ENCODE assay signal across 16 cellular contexts in the genomic region with DNA sequence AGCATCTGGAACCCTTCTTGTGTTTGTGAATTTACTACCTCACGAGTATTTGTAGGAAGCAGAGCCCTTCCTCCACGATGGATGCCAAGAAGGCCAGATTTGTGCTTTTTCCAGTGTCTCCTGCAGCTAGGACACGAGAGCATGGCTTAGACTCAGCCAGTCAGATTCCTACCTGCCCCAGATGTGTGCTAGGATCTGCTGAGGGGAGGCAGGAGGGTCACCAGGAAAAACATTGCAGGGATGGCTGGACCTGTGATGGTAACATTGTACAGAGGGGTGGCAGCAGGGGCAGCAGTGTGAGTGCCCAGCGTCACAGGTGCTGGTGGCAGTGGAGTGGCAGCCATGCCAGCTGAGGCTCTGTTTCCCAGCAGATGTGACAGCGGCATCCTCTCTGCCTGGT.
DNase-seq lines count a peak whose midpoint lies in the region; TF ChIP-seq lines count a peak whose summit lies in the region.
"Had no signal": no experiment of that assay in that cellular context is flagged by ENCODE, and none has a peak within 500 bp of the region (broad histone marks: within the 10 kb centered on the region; RNA-seq: fewer than 3 reads in every experiment).

No MANE protein-coding gene starts in this region.

- in situ Hi-C loops in KBM-7 (cut with MboI; ENCODE audit: low pct_unique_long_range_greater_than_20kb, low sequenced_read_pairs), result no loop called here

- WGBS in trophoblast cell (ENCODE audit: extremely low coverage, insufficient coverage, insufficient read length), result no CpG with 5 or more reads among the region's 5 CpGs

- DNase-seq in right atrium auricular region (ENCODE audit: low spot score) (peak; percentile 13), cardiac septum (ENCODE audit: low spot score) (no peak), islet precursor cell (peak; percentile 19), trophoblast cell (no peak), foreskin fibroblast (no peak), KBM-7 (no peak), kidney glomerular epithelial cell (lab: John Stamatoyannopoulos, UW) (no peak)
- DNase-seq: ACHN; BE2C; C1 segment of cervical spinal cord; CD4-positive, CD25-positive, alpha-beta regulatory T cell; CD8-positive, alpha-beta memory T cell; COR-L47; DMS 273 treated with DMSO at 0.1 percent for 48 hours; GM23248 had no signal

- no peak overlapping the region for H4K8ac ChIP-seq in trophoblast cell (ENCODE audit: low read depth, low read length)

- no peak overlapping the region for H2BK120ac ChIP-seq in trophoblast cell (ENCODE audit: insufficient read depth, low read length, poor library complexity)

- no peak overlapping the region for H3K27ac ChIP-seq in right atrium auricular region
- no peak overlapping the region for H3K27ac ChIP-seq in trophoblast cell (ENCODE audit: low read depth, low read length)
- H3K27ac ChIP-seq: GM23248 had no signal

- H3K4me1 ChIP-seq in right atrium auricular region, result no peaks in the 10 kb centered on the region
- no peaks in the 10 kb centered on the region for H3K4me1 ChIP-seq in trophoblast cell (ENCODE audit: control insufficient read depth in 1 of 2, insufficient read depth in 2 of 2, low read length in 2 of 2)
- H3K4me1 ChIP-seq: BE2C, HAP-1 had no signal

- no peaks in the 10 kb centered on the region for H3K9me3 ChIP-seq in right atrium auricular region
- H3K9me3 ChIP-seq in trophoblast cell (ENCODE audit: insufficient read depth, low read depth, low read length), result peaks cover 2% of the 10 kb centered on the region
- H3K9me3 ChIP-seq: BE2C, HAP-1 had no signal

- H2BK5ac ChIP-seq in trophoblast cell (ENCODE audit: low read depth, low read length, poor library complexity), result no peak overlapping the region

- H3K79me1 ChIP-seq in trophoblast cell (ENCODE audit: low read length), result no peaks in the 10 kb centered on the region

- intact Hi-C loops in cardiac septum (cut with DNase I), result no loop called here

- no peaks in the 10 kb centered on the region for H3K79me2 ChIP-seq in trophoblast cell (ENCODE audit: control insufficient read depth, insufficient read depth, low read length, poor library complexity)

- H4K91ac ChIP-seq in trophoblast cell (ENCODE audit: low read depth, low read length), result no peak overlapping the region

- H2AFZ ChIP-seq in trophoblast cell (ENCODE audit: insufficient read depth, low read length, poor library complexity), result no peak overlapping the region
- H2AFZ ChIP-seq: GM23248 had no signal

- H3K9ac ChIP-seq in trophoblast cell (ENCODE audit: low read length), result no peak overlapping the region
- H3K9ac ChIP-seq: GM23248 had no signal

- no peak overlapping the region for H2BK12ac ChIP-seq in trophoblast cell (ENCODE audit: low read length)

- H3K4ac ChIP-seq in trophoblast cell (ENCODE audit: low read depth, low read length), result no peak overlapping the region

- H3K36me3 ChIP-seq in right atrium auricular region (no peaks in the 10 kb centered on the region), trophoblast cell (ENCODE audit: control insufficient read depth in 1 of 2, insufficient read depth in 2 of 2, low read length in 2 of 2) (no peaks in the 10 kb centered on the region)
- H3K36me3 ChIP-seq: BE2C, HAP-1 had no signal

- no peak overlapping the region for H2AK5ac ChIP-seq in trophoblast cell (ENCODE audit: low read length)

- H3K4me3 ChIP-seq in right atrium auricular region (no peak overlapping the region), trophoblast cell (ENCODE audit: low read depth, low read length) (no peak overlapping the region), foreskin fibroblast (ENCODE audit: low read depth in 1 of 2, low read length in 2 of 2) (no peak overlapping the region)
- H3K4me3 ChIP-seq: GM23248, HAP-1 had no signal

- H3K27me3 ChIP-seq in right atrium auricular region, result no peaks in the 10 kb centered on the region
- no peaks in the 10 kb centered on the region for H3K27me3 ChIP-seq in trophoblast cell (ENCODE audit: insufficient read depth, low read length)
- H3K27me3 ChIP-seq: BE2C had no signal

- H3K23ac ChIP-seq in trophoblast cell (ENCODE audit: low read length), result peak overlapping the region; percentile 33

- H4K12ac ChIP-seq in trophoblast cell (ENCODE audit: low read depth, low read length), result no peak overlapping the region

- no peak overlapping the region for H3K18ac ChIP-seq in trophoblast cell (ENCODE audit: low read length)

- TF ChIP-seq CTCF in right atrium auricular region (IDR thresholded peaks at IDR 0.05) (no peak), foreskin fibroblast (IDR thresholded peaks at IDR 0.05; ENCODE audit: low read depth, low read length) (no peak)

- no peak overlapping the region for H3K14ac ChIP-seq in trophoblast cell (ENCODE audit: low read length)

- no peak overlapping the region for H3K4me2 ChIP-seq in trophoblast cell (ENCODE audit: low read length)

Comparison
In these comparisons a context has a peak if more than half of its experiments do, and no peak if none do; other contexts are left out.
1. DNase-seq: peak in right atrium auricular region (single experiment) and islet precursor cell (single experiment); none in cardiac septum (single experiment), trophoblast cell (0 of 2), foreskin fibroblast (0 of 2), KBM-7 (single experiment) and kidney glomerular epithelial cell (single experiment).